ENCODE assay signal across 15 cellular contexts in the genomic region with DNA sequence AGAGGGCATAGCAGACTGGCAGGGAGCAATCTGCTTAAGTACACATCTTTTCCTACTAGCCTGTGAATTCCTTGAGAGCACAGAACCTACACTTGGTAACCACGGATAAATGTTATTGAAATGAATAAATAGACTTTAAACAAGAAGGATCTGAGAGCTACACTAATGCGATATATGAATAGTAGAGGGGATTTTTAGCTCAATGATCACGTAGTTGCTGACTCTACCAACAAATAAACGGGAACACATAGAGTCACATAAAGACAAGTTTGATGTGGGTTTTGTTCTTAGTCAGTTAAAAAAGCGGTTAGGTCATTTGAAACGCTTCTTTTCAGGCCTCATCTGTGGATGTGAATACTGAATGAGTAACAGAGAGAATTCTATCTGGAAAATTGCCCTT.
A peak's percentile ranks its signal among the peaks of the same experiment; 100 is the strongest.
DNase-seq lines count a peak whose midpoint lies in the region; ATAC-seq and TF ChIP-seq lines count a peak whose summit lies in the region.
"Had no signal": no experiment of that assay in that cellular context is flagged by ENCODE, and none has a peak within 500 bp of the region (broad histone marks: within the 10 kb centered on the region; RNA-seq: fewer than 3 reads in every experiment).

No MANE protein-coding gene starts in this region.

- 93% methylated on average over 6 of the region's 6 CpGs for WGBS in smooth muscle cell (ENCODE audit: low lambda C conversion rate)

- no peak overlapping the region for H3K4me2 ChIP-seq in smooth muscle cell

- no peaks in the 10 kb centered on the region for H4K20me1 ChIP-seq in smooth muscle cell (ENCODE audit: low read depth)

- H3K27me3 ChIP-seq in smooth muscle cell (ENCODE audit: low read depth): no peaks in the 10 kb centered on the region
- no peaks in the 10 kb centered on the region for H3K27me3 ChIP-seq in breast epithelium
- H3K27me3 ChIP-seq: MG63 had no signal

- CTCF ChIA-PET in activated CD4-positive, alpha-beta T cell treated with anti-CD3 and anti-CD28 coated beads for 36 hours (lab: Charles Lee): interaction anchor here (1.0 kb wide), 1 partner anchor 15 kb away, joined by 3 read pairs; no protein-coding TSS in a partner anchor
- CTCF ChIA-PET in activated CD4-positive, alpha-beta T cell treated with anti-CD3 and anti-CD28 coated beads, Interleukin-2, amount 10 ng/mL, durations not matched to agents 7 days and 5 days (lab: Charles Lee): no interaction called here

- TF ChIP-seq CTCF in smooth muscle cell (IDR thresholded peaks at IDR 0.05; ENCODE audit: borderline replicate concordance, insufficient read depth, poor library complexity, severe bottlenecking) (no peak), breast epithelium (IDR thresholded peaks at IDR 0.05) (no peak)

- POLR2A ChIA-PET in activated CD4-positive, alpha-beta T cell treated with anti-CD3 and anti-CD28 coated beads for 36 hours (lab: Charles Lee): no interaction called here
- POLR2A ChIA-PET in activated CD4-positive, alpha-beta T cell treated with anti-CD3 and anti-CD28 coated beads, Interleukin-2, amount 10 ng/mL, durations not matched to agents 7 days and 5 days (lab: Charles Lee): no interaction called here

- no peak overlapping the region for H3K4me3 ChIP-seq in smooth muscle cell
- no peak overlapping the region for H3K4me3 ChIP-seq in breast epithelium
- H3K4me3 ChIP-seq: MG63 had no signal

- no peak for DNase-seq in activated CD4-positive, alpha-beta T cell treated with anti-CD3 and anti-CD28 coated beads for 36 hours
- DNase-seq in activated CD4-positive, alpha-beta T cell treated with anti-CD3 and anti-CD28 coated beads, Interleukin-2, amount 10 ng/mL, durations not matched to agents 7 days and 5 days: no peak
- DNase-seq in smooth muscle cell (lab: John Stamatoyannopoulos, UW; ENCODE audit: unreplicated experiment) (no peak), breast epithelium (ENCODE audit: low spot score in 2 of 2) (no peak), NCI-H1930 (lab: John Stamatoyannopoulos, UW) (no peak), GM19240 (ENCODE audit: insufficient read length, low spot score) (no peak)
- DNase-seq: 8988T; activated CD4-positive, alpha-beta T cell treated with anti-CD3 and anti-CD28 coated beads for 1 hour; activated naive CD4-positive, alpha-beta T cell treated with anti-CD3 and anti-CD28 coated beads, Interleukin-2, amount 50 U/mL, for 16 hours; MG63; NCI-H524 treated with DMSO at 0.1 percent for 48 hours; SHP77 had no signal

- H3K27me3 Mint-ChIP-seq in activated CD4-positive, alpha-beta T cell treated with anti-CD3 and anti-CD28 coated beads for 36 hours: no peaks in the 10 kb centered on the region
- H3K27me3 Mint-ChIP-seq in activated CD4-positive, alpha-beta T cell treated with anti-CD3 and anti-CD28 coated beads, Interleukin-2, amount 10 ng/mL, durations not matched to agents 7 days and 5 days: no peaks in the 10 kb centered on the region

- intact Hi-C loops in activated CD4-positive, alpha-beta T cell treated with anti-CD3 and anti-CD28 coated beads for 36 hours (cut with DNase I, micrococcal nuclease): no loop called here
- intact Hi-C loops in breast epithelium (cut with DNase I; ENCODE audit: low total_unique reads): no loop called here

- H3K4me1 ChIP-seq in smooth muscle cell (ENCODE audit: low read depth) (no peaks in the 10 kb centered on the region), breast epithelium (peaks cover 0 to 1% of the 10 kb centered on the region in 2 donors)

- H3K4me3 Mint-ChIP-seq in activated CD4-positive, alpha-beta T cell treated with anti-CD3 and anti-CD28 coated beads for 36 hours: no peak overlapping the region
- H3K4me3 Mint-ChIP-seq in activated CD4-positive, alpha-beta T cell treated with anti-CD3 and anti-CD28 coated beads, Interleukin-2, amount 10 ng/mL, durations not matched to agents 7 days and 5 days: no peak overlapping the region
- H3K4me3 Mint-ChIP-seq: nephron had no signal

- TF ChIP-seq POLR2A in breast epithelium (IDR thresholded peaks at IDR 0.05): no peak

- no peak overlapping the region for H3K9ac ChIP-seq in smooth muscle cell (ENCODE audit: low read depth)

- H3K27ac Mint-ChIP-seq in activated CD4-positive, alpha-beta T cell treated with anti-CD3 and anti-CD28 coated beads for 36 hours: no peak overlapping the region
- H3K27ac Mint-ChIP-seq in activated CD4-positive, alpha-beta T cell treated with anti-CD3 and anti-CD28 coated beads, Interleukin-2, amount 10 ng/mL, durations not matched to agents 7 days and 5 days: no peak overlapping the region
- H3K27ac Mint-ChIP-seq: nephron had no signal

- peaks cover 5% of the 10 kb centered on the region for H3F3A ChIP-seq in smooth muscle cell (ENCODE audit: low read depth)

- H3K36me3 Mint-ChIP-seq in activated CD4-positive, alpha-beta T cell treated with anti-CD3 and anti-CD28 coated beads for 36 hours (ENCODE audit: low read depth): no peaks in the 10 kb centered on the region
- H3K36me3 Mint-ChIP-seq in activated CD4-positive, alpha-beta T cell treated with anti-CD3 and anti-CD28 coated beads, Interleukin-2, amount 10 ng/mL, durations not matched to agents 7 days and 5 days (ENCODE audit: low read depth): no peaks in the 10 kb centered on the region

- H3K36me3 ChIP-seq in smooth muscle cell (ENCODE audit: low read depth) (peaks cover 3% of the 10 kb centered on the region), breast epithelium (no peaks in the 10 kb centered on the region)

- H3K79me2 ChIP-seq in smooth muscle cell (ENCODE audit: low read depth): peaks cover 5% of the 10 kb centered on the region

- H2AFZ ChIP-seq in smooth muscle cell (ENCODE audit: low read depth): no peak overlapping the region

- H3K27ac ChIP-seq in smooth muscle cell (ENCODE audit: low read depth): peak overlapping the region; percentile 9
- peak overlapping the region in 1 of 2 donors; percentile 34 for H3K27ac ChIP-seq in breast epithelium

- H3K9me3 ChIP-seq in smooth muscle cell (replicated peaks; ENCODE audit: low read depth): no peaks in the 10 kb centered on the region
- no peaks in the 10 kb centered on the region for H3K9me3 ChIP-seq in breast epithelium
- H3K9me3 ChIP-seq: MG63 had no signal

- H3K4me1 Mint-ChIP-seq in activated CD4-positive, alpha-beta T cell treated with anti-CD3 and anti-CD28 coated beads for 36 hours: peaks cover 10% of the 10 kb centered on the region
- H3K4me1 Mint-ChIP-seq in activated CD4-positive, alpha-beta T cell treated with anti-CD3 and anti-CD28 coated beads, Interleukin-2, amount 10 ng/mL, durations not matched to agents 7 days and 5 days: peaks cover 14% of the 10 kb centered on the region

- ATAC-seq in activated CD4-positive, alpha-beta T cell treated with anti-CD3 and anti-CD28 coated beads for 36 hours: peak; percentile 49
- ATAC-seq in GM21723 (IDR thresholded peaks at IDR 0.05; ENCODE audit: unreplicated experiment) (peak; percentile 50), HG03378 (IDR thresholded peaks at IDR 0.05; ENCODE audit: unreplicated experiment) (peak; percentile 59)

- H3K9me3 Mint-ChIP-seq in activated CD4-positive, alpha-beta T cell treated with anti-CD3 and anti-CD28 coated beads for 36 hours (ENCODE audit: low read depth): no peaks in the 10 kb centered on the region
- no peaks in the 10 kb centered on the region for H3K9me3 Mint-ChIP-seq in activated CD4-positive, alpha-beta T cell treated with anti-CD3 and anti-CD28 coated beads, Interleukin-2, amount 10 ng/mL, durations not matched to agents 7 days and 5 days
- H3K9me3 Mint-ChIP-seq: nephron had no signal
